In genomic region chr6:156917213-156917612, GRCh38 we compare ENCODE assay signal across 10 cellular contexts.
DNase-seq lines count a peak whose midpoint lies in the region; ATAC-seq and TF ChIP-seq lines count a peak whose summit lies in the region.
"Had no signal": no experiment of that assay in that cellular context is flagged by ENCODE, and none has a peak within 500 bp of the region (broad histone marks: within the 10 kb centered on the region; RNA-seq: fewer than 3 reads in every experiment).

No MANE protein-coding gene starts in this region.

- no peak for TF ChIP-seq CTCF in astrocyte of the spinal cord (IDR thresholded peaks at IDR 0.05; ENCODE audit: low read depth, low read length)

- H3K4me3 Mint-ChIP-seq in CD4-positive, alpha-beta memory T cell: peak overlapping the region in 1 of 8 donors; percentile 10

- no peaks in the 10 kb centered on the region for H3K27me3 ChIP-seq in CD4-positive, alpha-beta memory T cell (ENCODE audit: insufficient read depth, low read length)

- H3K9me3 ChIP-seq in CD4-positive, alpha-beta memory T cell (ENCODE audit: control insufficient read depth in 1 of 2, low read length in 2 of 2): no peaks in the 10 kb centered on the region

- H3K4me1 ChIP-seq in CD4-positive, alpha-beta memory T cell (ENCODE audit: insufficient read depth, low read length): peaks cover 30% of the 10 kb centered on the region

- in situ Hi-C loops in astrocyte of the spinal cord (cut with HindIII; ENCODE audit: low sequenced_read_pairs): no loop called here

- H3K36me3 Mint-ChIP-seq in CD4-positive, alpha-beta memory T cell: peaks cover 15 to 22% of the 10 kb centered on the region in 2 donors

- no peak overlapping the region for H3K27ac ChIP-seq in CD4-positive, alpha-beta memory T cell (ENCODE audit: low read depth, low read length)

- peak overlapping the region in 4 of 7 donors; percentile 0 to 74 (median 56) for H3K27ac Mint-ChIP-seq in CD4-positive, alpha-beta memory T cell

- POLR2A ChIA-PET in CD4-positive, alpha-beta memory T cell (lab: Charles Lee; ENCODE audit: partially characterized antibody): no interaction called here

- no peaks in the 10 kb centered on the region for H3K36me3 ChIP-seq in CD4-positive, alpha-beta memory T cell (ENCODE audit: insufficient read depth, low read length)

- H3K9me3 Mint-ChIP-seq in CD4-positive, alpha-beta memory T cell: peaks cover 0 to 1% (median 0%) of the 10 kb centered on the region in 8 donors

- intact Hi-C loops in CD4-positive, alpha-beta memory T cell (cut with micrococcal nuclease): no loop called here

- DNase-seq in CD4-positive, alpha-beta memory T cell: no peak
- DNase-seq in astrocyte of the spinal cord (ENCODE audit: low read depth, low spot score) (peak; percentile 22), GF-D8 (lab: John Stamatoyannopoulos, UW) (no peak), A172 (ENCODE audit: low spot score) (no peak)
- no peak for DNase-seq in stimulated activated naive CD4-positive, alpha-beta T cell treated with Interleukin-2 at 50 U/mL for 16 hours (lab: John Stamatoyannopoulos, UW)
- DNase-seq: NCI-H345; stimulated activated naive CD8-positive, alpha-beta T cell treated with anti-CD3 and anti-CD28 coated beads, Interleukin-15, amount 100 ng/mL, for 72 hours had no signal

- CTCF ChIA-PET in CD4-positive, alpha-beta memory T cell (lab: Charles Lee; ENCODE audit: partially characterized antibody): no interaction called here

- peaks cover 43 to 78% (median 54%) of the 10 kb centered on the region in 4 donors for H3K4me1 Mint-ChIP-seq in CD4-positive, alpha-beta memory T cell

- H3K4me3 ChIP-seq in CD4-positive, alpha-beta memory T cell (ENCODE audit: low read length in 2 of 2): no peak overlapping the region
- no peak overlapping the region for H3K4me3 ChIP-seq in astrocyte of the spinal cord (ENCODE audit: low read depth, low read length)

- H3K27me3 Mint-ChIP-seq in CD4-positive, alpha-beta memory T cell: no peaks in the 10 kb centered on the region
- H3K27me3 Mint-ChIP-seq: stimulated activated naive CD8-positive, alpha-beta T cell treated with anti-CD3 and anti-CD28 coated beads, Interleukin-15, amount 100 ng/mL, for 72 hours had no signal

- ATAC-seq in GM19452 (IDR thresholded peaks at IDR 0.05; ENCODE audit: unreplicated experiment): peak; percentile 59
- peak; percentile 77 for ATAC-seq in HG03039 (IDR thresholded peaks at IDR 0.05; ENCODE audit: unreplicated experiment)
- no peak for ATAC-seq in activated CD4-positive, CD25-positive, alpha-beta regulatory T cell treated with anti-CD3 and anti-CD28 coated beads, Interleukin-2, amount 50 U/mL, for 24 hours
- ATAC-seq: stimulated activated naive CD8-positive, alpha-beta T cell treated with anti-CD3 and anti-CD28 coated beads, Interleukin-15, amount 100 ng/mL, for 72 hours had no signal

Comparison
In these comparisons a context has a peak if more than half of its experiments do, and no peak if none do; other contexts are left out.
1. ATAC-seq: peak in GM19452 (single experiment) and HG03039 (single experiment); none in activated CD4-positive, CD25-positive, alpha-beta regulatory T cell treated with anti-CD3 and anti-CD28 coated beads, Interleukin-2, amount 50 U/mL, for 24 hours (0 of 2).